25 cellular contexts compared by ENCODE assay signal in the genomic region with DNA sequence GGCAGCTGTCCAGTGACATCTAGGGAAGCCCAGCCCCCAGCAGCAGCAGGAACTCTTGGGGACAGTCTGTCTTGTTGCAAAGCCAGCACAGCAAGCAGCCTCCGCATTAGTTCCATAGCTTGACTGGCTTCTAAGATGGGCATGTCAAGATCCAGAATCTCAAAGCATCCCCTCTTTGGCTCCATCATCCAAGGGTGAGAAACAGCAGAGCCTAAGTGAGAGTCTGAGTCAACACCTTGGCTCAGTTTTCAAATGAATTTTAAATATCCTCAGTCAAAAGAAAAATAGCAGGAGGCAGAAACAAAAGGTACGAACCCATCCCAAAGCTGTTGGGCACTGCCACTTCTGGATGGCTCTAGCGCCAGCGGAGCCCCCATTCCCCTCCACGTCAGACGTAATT. TPM values are rescaled to one million over a fixed set of nuclear protein-coding genes. Genes with fewer than 3 reads are reported as not detected.
DNase-seq lines count a peak whose midpoint lies in the region; FAIRE-seq and TF ChIP-seq lines count a peak whose summit lies in the region.
"Had no signal": no experiment of that assay in that cellular context is flagged by ENCODE, and none has a peak within 500 bp of the region (broad histone marks: within the 10 kb centered on the region; RNA-seq: fewer than 3 reads in every experiment).

No MANE protein-coding gene starts in this region.

- H3K36me3 Mint-ChIP-seq in astrocyte (ENCODE audit: low read depth, unreplicated experiment) = peaks cover 3% of the 10 kb centered on the region
- H3K36me3 Mint-ChIP-seq in nephron (ENCODE audit: low read depth) = no peaks in the 10 kb centered on the region
- H3K36me3 Mint-ChIP-seq: CD8-positive, alpha-beta memory T cell had no signal

- peaks cover 13% of the 10 kb centered on the region for H3K4me1 Mint-ChIP-seq in astrocyte (ENCODE audit: low read depth, unreplicated experiment)
- peaks cover 2% of the 10 kb centered on the region for H3K4me1 Mint-ChIP-seq in nephron

- H4K20me1 ChIP-seq in astrocyte (ENCODE audit: insufficient read depth, low read length) = peaks cover 5% of the 10 kb centered on the region

- no peak overlapping the region for H3K9ac ChIP-seq in astrocyte (ENCODE audit: low read length)
- H3K9ac ChIP-seq: SK-N-SH had no signal

- FAIRE-seq in G401.6 (lab: Jason Lieb, UNC) = peak; percentile 77
- FAIRE-seq in astrocyte (lab: Jason Lieb, UNC) = no peak
- FAIRE-seq: GM12892 had no signal

- no peak overlapping the region for H2AFZ ChIP-seq in astrocyte (ENCODE audit: low read depth, low read length)

- no peaks in the 10 kb centered on the region for H3K27me3 Mint-ChIP-seq in astrocyte (ENCODE audit: low read depth, unreplicated experiment)
- H3K27me3 Mint-ChIP-seq in nephron (ENCODE audit: low read depth) = peaks cover 78% of the 10 kb centered on the region

- H3K27ac ChIP-seq in astrocyte (ENCODE audit: low read depth, low read length) (no peak overlapping the region), SJCRH30 (no peak overlapping the region)
- H3K27ac ChIP-seq: RWPE1 had no signal

- no peaks in the 10 kb centered on the region for H3K36me3 ChIP-seq in astrocyte (ENCODE audit: insufficient read depth, low read length)
- H3K36me3 ChIP-seq in SJCRH30 = no peaks in the 10 kb centered on the region

- H3K4me3 Mint-ChIP-seq in astrocyte (ENCODE audit: unreplicated experiment) (peak overlapping the region; percentile 40), nephron (peak overlapping the region in 2 of 3 experiments; percentile 18 to 41)
- H3K4me3 Mint-ChIP-seq: CD8-positive, alpha-beta memory T cell had no signal

- H3K9me3 ChIP-seq in astrocyte (ENCODE audit: insufficient read depth, low read depth, low read length) (no peaks in the 10 kb centered on the region), SJCRH30 (replicated peaks) (no peaks in the 10 kb centered on the region)
- H3K9me3 ChIP-seq: SK-N-SH had no signal

- DNase-seq in astrocyte (ENCODE audit: low read depth) (no peak), HUDEP-2 (lab: John Stamatoyannopoulos, UW; ENCODE audit: unreplicated experiment in 76 of 76) (no peak), iPS-NIHi11 (ENCODE audit: low spot score) (no peak), SJCRH30 (no peak)
- DNase-seq: 8988T; C1 segment of cervical spinal cord; Calu3; CD8-positive, alpha-beta memory T cell; DMS153; GOT3; Karpas-422; MV-4-11; NCI-H1105 treated with DMSO at 0.1 percent for 48 hours; NCI-H2029 treated with DMSO at 0.1 percent for 48 hours; NCI-H226; NCI-H510A treated with DMSO at 0.1 percent for 48 hours; NCI-H748 treated with DMSO at 0.1 percent for 48 hours; SHP77 treated with DMSO at 0.1 percent for 48 hours; SK-N-SH had no signal

- no peaks in the 10 kb centered on the region for H3K79me2 ChIP-seq in astrocyte (ENCODE audit: insufficient read depth, low read length)

- H3K27me3 ChIP-seq in astrocyte (ENCODE audit: insufficient read depth, low read length) (peaks cover 24% of the 10 kb centered on the region), SJCRH30 (peaks cover 8% of the 10 kb centered on the region)

- H3K9me3 Mint-ChIP-seq in astrocyte (ENCODE audit: unreplicated experiment) = no peaks in the 10 kb centered on the region
- no peaks in the 10 kb centered on the region for H3K9me3 Mint-ChIP-seq in nephron
- H3K9me3 Mint-ChIP-seq: CD8-positive, alpha-beta memory T cell had no signal

- H3K4me1 ChIP-seq in astrocyte (ENCODE audit: insufficient read depth, low read length) (peaks cover 20% of the 10 kb centered on the region), SJCRH30 (peaks cover 12% of the 10 kb centered on the region)

- TF ChIP-seq CTCF in astrocyte (IDR thresholded peaks at IDR 0.05; ENCODE audit: insufficient read depth, low read depth, low read length) (no peak), nephron (IDR thresholded peaks at IDR 0.05; ENCODE audit: unreplicated experiment in 3 of 3) (no peak)

- H3K4me2 ChIP-seq in astrocyte (ENCODE audit: low read length) = no peak overlapping the region
- H3K4me2 ChIP-seq: SK-N-SH had no signal

- H3K27ac Mint-ChIP-seq in astrocyte (ENCODE audit: unreplicated experiment) (no peak overlapping the region), nephron (no peak overlapping the region)
- H3K27ac Mint-ChIP-seq: CD8-positive, alpha-beta memory T cell had no signal

- no peak overlapping the region for H3K4me3 ChIP-seq in astrocyte (ENCODE audit: insufficient read depth, low read depth, low read length)
- H3K4me3 ChIP-seq in SJCRH30 = no peak overlapping the region

RNA-seq across cellular contexts. Expression of gene CLDN9, which starts 2.2 kb away (rescaled TPM):
- total RNA-seq in astrocyte = 0.14 and 0.48 TPM in 2 replicates
- total RNA-seq in SJCRH30 (2014; rRNA removed; shearing (Covaris generic)) = not detected in 2 replicates
- total RNA-seq: CD8-positive, alpha-beta memory T cell; G401; M059J had no signal

RNA-seq across cellular contexts. Expression of gene CLDN6, which starts 3.0 kb away (rescaled TPM):
- 449 and 584 TPM in 2 replicates for total RNA-seq in astrocyte
- total RNA-seq in SJCRH30 (2014; rRNA removed; shearing (Covaris generic)) = not detected in 2 replicates
- total RNA-seq: CD8-positive, alpha-beta memory T cell had no signal

RNA-seq across cellular contexts. Expression of gene TNFRSF12A, which starts 5.2 kb away (rescaled TPM):
- 262 and 275 TPM in 2 replicates for total RNA-seq in astrocyte
- 29.0 and 32.1 TPM in 2 replicates for total RNA-seq in SJCRH30 (2014; rRNA removed; shearing (Covaris generic))

RNA-seq across cellular contexts. Expression of gene HCFC1R1, which starts 8.8 kb away (rescaled TPM):
- 47.0 and 71.6 TPM in 2 replicates for total RNA-seq in astrocyte
- 16.8 and 18.9 TPM in 2 replicates for total RNA-seq in SJCRH30 (2014; rRNA removed; shearing (Covaris generic))

RNA-seq across cellular contexts. Expression of gene THOC6, which starts 8.9 kb away (rescaled TPM):
- 17.4 and 22.3 TPM in 2 replicates for total RNA-seq in astrocyte
- 25.5 and 29.4 TPM in 2 replicates for total RNA-seq in SJCRH30 (2014; rRNA removed; shearing (Covaris generic))

Comparison
In these comparisons a context has a peak if more than half of its experiments do, and no peak if none do; other contexts are left out.
1. RNA of gene CLDN6, which starts 3.0 kb away (total RNA-seq): 449 to 584 TPM in astrocyte; not detected in SJCRH30; every median in the first group is over 100 times any median in the second.